Comparison of ENCODE assay signal across 28 cellular contexts in the genomic region with DNA sequence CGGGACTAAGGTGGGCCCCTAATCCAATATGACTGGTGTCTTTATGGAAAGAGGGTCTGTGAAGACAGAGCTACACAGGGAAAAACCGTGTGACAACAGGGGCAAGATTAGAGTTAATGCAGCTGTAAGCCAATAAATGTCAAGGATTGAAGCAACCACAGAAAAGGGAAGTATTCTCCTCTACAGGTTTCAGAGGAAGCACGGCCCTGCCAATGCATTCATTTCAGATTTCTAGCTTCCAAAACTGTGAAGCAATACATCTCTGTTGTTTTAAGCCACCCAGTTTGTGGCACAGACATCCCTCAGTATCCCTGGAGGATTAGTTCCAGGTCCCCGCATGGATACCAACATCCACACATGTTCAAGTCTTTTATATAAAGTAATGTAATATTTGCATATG. TPM values are rescaled to one million over a fixed set of nuclear protein-coding genes. Genes with fewer than 3 reads are reported as not detected.
DNase-seq lines count a peak whose midpoint lies in the region; ATAC-seq, FAIRE-seq and TF ChIP-seq lines count a peak whose summit lies in the region.
"Had no signal": no experiment of that assay in that cellular context is flagged by ENCODE, and none has a peak within 500 bp of the region (broad histone marks: within the 10 kb centered on the region; RNA-seq: fewer than 3 reads in every experiment).

No MANE protein-coding gene starts in this region.

- no peak overlapping the region for H3K27ac Mint-ChIP-seq in activated naive CD4-positive, alpha-beta T cell treated with anti-CD3 and anti-CD28 coated beads, Interleukin-2, amount 10 ng/mL, durations not matched to agents 7 days and 5 days
- H3K27ac Mint-ChIP-seq: CD8-positive, alpha-beta T cell; dendritic cell treated with granulocyte-macrophage colony-stimulating factor and Interleukin-4, amounts not matched to agents 40 ng/mL and 50 ng/mL, for 4 days; IgD-negative memory B cell; stimulated activated naive CD8-positive, alpha-beta T cell treated with anti-CD3 and anti-CD28 coated beads, Interleukin-15, Interleukin-2, amounts not matched to agents 100 ng/mL and 50 ng/mL, for 24 hours; T-helper 1 cell treated with Interleukin-12 subunit alpha and Interleukin-12 subunit beta and Interleukin-4 antibody, amounts not matched to agents 30 μg/mL and 1 μg/mL, for 36 hours had no signal

- RAD21 ChIA-PET in GM12878 (lab: Charles Lee; ENCODE audit: unreplicated experiment): no interaction called here

- intact Hi-C loops in GM12878 (cut with micrococcal nuclease; ENCODE audit: unreplicated experiment): no loop called here

- TF ChIP-seq CTCF in GM20000 (IDR thresholded peaks at IDR 0.05; ENCODE audit: extremely low read depth, missing control alignments) (no peak), GM12878 (IDR thresholded peaks at IDR 0.05 in 2 of 3, conservative IDR thresholded peaks at IDR 0.05 in 1 of 3; ENCODE audit: control insufficient read depth in 2 of 3, extremely low read depth in 1 of 3, insufficient read depth in 1 of 3, low read depth in 3 of 3, low read length in 3 of 3) (no peak), BE2C (IDR thresholded peaks at IDR 0.05; ENCODE audit: low read depth, low read length) (no peak)

- in situ Hi-C loops in GM12878 (cut with MboI): no loop called here

- TF ChIP-seq POLR2A in GM12878 (IDR thresholded peaks at IDR 0.05; ENCODE audit: low read depth, low read length): no peak

- peak; percentile 33; the same call in 2 of the 3 replicates for ATAC-seq in GM12878
- ATAC-seq: CD8-positive, alpha-beta T cell; heart left ventricle; left lung; mucosa of descending colon; Right ventricle myocardium inferior had no signal

- TF ChIP-seq EP300 in GM12878 (IDR thresholded peaks at IDR 0.05; ENCODE audit: borderline replicate concordance in 1 of 2, control insufficient read depth in 1 of 2, low read depth in 2 of 2, low read length in 2 of 2): no peak

- H3K27me3 Mint-ChIP-seq in activated naive CD4-positive, alpha-beta T cell treated with anti-CD3 and anti-CD28 coated beads, Interleukin-2, amount 10 ng/mL, durations not matched to agents 7 days and 5 days: peaks cover 18% of the 10 kb centered on the region
- H3K27me3 Mint-ChIP-seq: stimulated activated naive CD8-positive, alpha-beta T cell treated with anti-CD3 and anti-CD28 coated beads, Interleukin-15, Interleukin-2, amounts not matched to agents 100 ng/mL and 50 ng/mL, for 24 hours had no signal

- H3K4me3 ChIP-seq in BLaER1 treated with 17β-estradiol and CSF1 and Interleukin-3, amounts not matched to agents 10 nM and 100 nM: peak overlapping the region in 6 of 10 experiments; percentile 30 to 54 (median 42); a peak in 6 of 20 replicates
- H3K4me3 ChIP-seq in GM12878 (no peak overlapping the region), BE2C (ENCODE audit: low read depth, low read length) (no peak overlapping the region)
- H3K4me3 ChIP-seq: cardiac muscle cell, heart left ventricle, left lung, mucosa of descending colon, tibial artery had no signal

- H3K9me3 ChIP-seq in BLaER1 treated with 17β-estradiol and CSF1 and Interleukin-3, amounts not matched to agents 10 nM and 100 nM (replicated peaks in 1 of 11): peaks cover 0 to 6% (median under 1%) of the 10 kb centered on the region in 11 experiments; a peak in 11 of 22 replicates
- H3K9me3 ChIP-seq in GM12878 (replicated peaks; ENCODE audit: control insufficient read depth, insufficient read depth, low read length) (no peaks in the 10 kb centered on the region), BE2C (no peaks in the 10 kb centered on the region)
- H3K9me3 ChIP-seq: heart left ventricle, left lung, mucosa of descending colon, tibial artery had no signal

- no TSS peak for BruUV-seq in GM12878 (replicated peaks; lab: Mats Ljungman, UMichigan)

- H3K4me2 ChIP-seq in BLaER1 treated with 17β-estradiol and CSF1 and Interleukin-3, amounts not matched to agents 10 nM and 100 nM: peak overlapping the region; percentile 29 to 95 (median 86); a peak in 21 of 22 replicates
- H3K4me2 ChIP-seq in GM12878 (ENCODE audit: control insufficient read depth, insufficient read depth): no peak overlapping the region

- WGBS in GM12878 (ENCODE audit: insufficient coverage, insufficient replicate concordance, low lambda C conversion rate, missing lambda C conversion rate): 19% methylated on average over 4 of the region's 4 CpGs

- CTCF ChIA-PET in GM12878 (lab: Yijun Ruan, JAX): interaction anchor here (1.2 kb wide), 1 partner anchor 12 kb away, joined by 3 read pairs; no protein-coding TSS in a partner anchor
- CTCF ChIA-PET in activated naive CD4-positive, alpha-beta T cell treated with anti-CD3 and anti-CD28 coated beads, Interleukin-2, amount 10 ng/mL, durations not matched to agents 7 days and 5 days (lab: Charles Lee): no interaction called here

- peak; percentile 40 for DNase-seq in GM20000 (ENCODE audit: low spot score)
- DNase-seq in NCI-H82 treated with DMSO at 0.1 percent for 48 hours (lab: John Stamatoyannopoulos, UW; ENCODE audit: unreplicated experiment): peak; percentile 93
- DNase-seq in GM12878 (ENCODE audit: low read depth, low spot score): no peak
- no peak for DNase-seq in NCI-H146 (lab: John Stamatoyannopoulos, UW)
- DNase-seq in GF-D8 (lab: John Stamatoyannopoulos, UW): no peak
- DNase-seq in activated naive CD4-positive, alpha-beta T cell treated with anti-CD3 and anti-CD28 coated beads, Interleukin-2, amount 10 ng/mL, durations not matched to agents 7 days and 5 days: no peak
- no peak for DNase-seq in BE2C
- DNase-seq: activated CD4-positive, alpha-beta T cell treated with anti-CD3 and anti-CD28 coated beads, Interleukin-2, amount 50 U/mL, for 4 hours; amygdala; CD8-positive, alpha-beta T cell; heart left ventricle; left lung; mucosa of descending colon; NCI-H1048; NCI-H1930; NCI-H345; stimulated activated CD4-positive, alpha-beta T cell treated with anti-CD3 and anti-CD28 coated beads, Interleukin-2, amount 100 ng/mL, for 24 hours; tibial artery had no signal

- H3K79me2 ChIP-seq in GM12878 (ENCODE audit: control insufficient read depth, insufficient read depth, low read length): no peaks in the 10 kb centered on the region

- SMC1A ChIA-PET in GM12878 (lab: Charles Lee; ENCODE audit: uncharacterized antibody, unreplicated experiment): interaction anchor here (0.5 kb wide), 1 partner anchor 101 kb away, joined by 3 read pairs; no protein-coding TSS in a partner anchor

- no peak overlapping the region for H3K4me3 Mint-ChIP-seq in activated naive CD4-positive, alpha-beta T cell treated with anti-CD3 and anti-CD28 coated beads, Interleukin-2, amount 10 ng/mL, durations not matched to agents 7 days and 5 days
- H3K4me3 Mint-ChIP-seq: CD8-positive, alpha-beta T cell; dendritic cell treated with granulocyte-macrophage colony-stimulating factor and Interleukin-4, amounts not matched to agents 40 ng/mL and 50 ng/mL, for 4 days; stimulated activated naive CD8-positive, alpha-beta T cell treated with anti-CD3 and anti-CD28 coated beads, Interleukin-15, Interleukin-2, amounts not matched to agents 100 ng/mL and 50 ng/mL, for 24 hours; T-helper 1 cell treated with Interleukin-12 subunit alpha and Interleukin-12 subunit beta and Interleukin-4 antibody, amounts not matched to agents 30 μg/mL and 1 μg/mL, for 36 hours had no signal

- H3K36me3 Mint-ChIP-seq in activated naive CD4-positive, alpha-beta T cell treated with anti-CD3 and anti-CD28 coated beads, Interleukin-2, amount 10 ng/mL, durations not matched to agents 7 days and 5 days: peaks cover 2% of the 10 kb centered on the region
- H3K36me3 Mint-ChIP-seq: CD8-positive, alpha-beta T cell had no signal

- H3K4me1 ChIP-seq in BLaER1 treated with 17β-estradiol and CSF1 and Interleukin-3, amounts not matched to agents 10 nM and 100 nM: peaks cover 32 to 100% (median 86%) of the 10 kb centered on the region in 10 experiments
- peaks cover 6% of the 10 kb centered on the region; the same call in 1 of the 2 replicates for H3K4me1 ChIP-seq in GM12878 (ENCODE audit: control insufficient read depth, insufficient read depth, low read length)
- peaks cover 6% of the 10 kb centered on the region for H3K4me1 ChIP-seq in BE2C
- H3K4me1 ChIP-seq: heart left ventricle, left lung, tibial artery had no signal

- POLR2A ChIA-PET in GM12878 (lab: Charles Lee): no interaction called here

- peak overlapping the region in 10 of 11 experiments; percentile 4 to 88 (median 82); a peak in 18 of 22 replicates for H3K27ac ChIP-seq in BLaER1 treated with 17β-estradiol and CSF1 and Interleukin-3, amounts not matched to agents 10 nM and 100 nM
- no peak overlapping the region for H3K27ac ChIP-seq in GM12878 (ENCODE audit: control insufficient read depth, insufficient read depth)
- H3K27ac ChIP-seq: cardiac muscle cell, heart left ventricle, left lung, tibial artery, VCaP had no signal

- peaks cover 37% of the 10 kb centered on the region for H3K4me1 Mint-ChIP-seq in activated naive CD4-positive, alpha-beta T cell treated with anti-CD3 and anti-CD28 coated beads, Interleukin-2, amount 10 ng/mL, durations not matched to agents 7 days and 5 days

- H3K9ac ChIP-seq in BLaER1 treated with 17β-estradiol and CSF1 and Interleukin-3, amounts not matched to agents 10 nM and 100 nM: peak overlapping the region in 8 of 11 experiments; percentile 56 to 80 (median 70); a peak in 16 of 22 replicates
- H3K9ac ChIP-seq in GM12878 (ENCODE audit: control insufficient read depth, insufficient read depth, low read length): no peak overlapping the region

- H3K9me3 Mint-ChIP-seq in activated naive CD4-positive, alpha-beta T cell treated with anti-CD3 and anti-CD28 coated beads, Interleukin-2, amount 10 ng/mL, durations not matched to agents 7 days and 5 days: peaks cover 2% of the 10 kb centered on the region
- H3K9me3 Mint-ChIP-seq: dendritic cell treated with granulocyte-macrophage colony-stimulating factor and Interleukin-4, amounts not matched to agents 40 ng/mL and 50 ng/mL, for 4 days; IgD-negative memory B cell; stimulated activated naive CD8-positive, alpha-beta T cell treated with anti-CD3 and anti-CD28 coated beads, Interleukin-15, Interleukin-2, amounts not matched to agents 100 ng/mL and 50 ng/mL, for 24 hours had no signal

- H2AFZ ChIP-seq in GM12878 (ENCODE audit: control insufficient read depth, low read depth, low read length): no peak overlapping the region

- TF ChIP-seq RAD21 in GM12878 (IDR thresholded peaks at IDR 0.05; ENCODE audit: insufficient read depth, low read depth, low read length): no peak

- no peaks in the 10 kb centered on the region for H4K20me1 ChIP-seq in BLaER1 treated with 17β-estradiol and CSF1 and Interleukin-3, amounts not matched to agents 10 nM and 100 nM
- no peaks in the 10 kb centered on the region for H4K20me1 ChIP-seq in GM12878 (ENCODE audit: control insufficient read depth, insufficient read depth)

- no peaks in the 10 kb centered on the region for H3K27me3 ChIP-seq in BLaER1 treated with 17β-estradiol and CSF1 and Interleukin-3, amounts not matched to agents 10 nM and 100 nM
- no peaks in the 10 kb centered on the region for H3K27me3 ChIP-seq in GM12878 (replicated peaks in 1 of 2; ENCODE audit: control insufficient read depth in 2 of 2, insufficient read depth in 2 of 2, low read length in 1 of 2)
- H3K27me3 ChIP-seq in BE2C: no peaks in the 10 kb centered on the region
- H3K27me3 ChIP-seq: cardiac muscle cell, left lung, tibial artery had no signal

- peaks cover 0 to under 1% (median 0%) of the 10 kb centered on the region in 11 experiments; a peak in 1 of 22 replicates for H3K36me3 ChIP-seq in BLaER1 treated with 17β-estradiol and CSF1 and Interleukin-3, amounts not matched to agents 10 nM and 100 nM
- H3K36me3 ChIP-seq in GM12878 (ENCODE audit: control insufficient read depth in 2 of 2, insufficient read depth in 2 of 2, low read length in 1 of 2) (no peaks in the 10 kb centered on the region), BE2C (no peaks in the 10 kb centered on the region)
- H3K36me3 ChIP-seq: cardiac muscle cell, heart left ventricle, left lung, tibial artery had no signal

- no peak for FAIRE-seq in GM12878 (lab: Jason Lieb, UNC)

RNA-seq across cellular contexts. Expression of a gene that starts 48.8 kb away (rescaled TPM):
- total RNA-seq in GM12878 (2013; cell fraction: nucleolus; rRNA removed): not detected in 2 replicates
- not detected in 2 replicates for total RNA-seq in GM12878 (2014; rRNA removed)
- not detected in 2 replicates for total RNA-seq in GM12878 (2014; rRNA removed; fragmentation: Illumina TruSeq; extraction: Trizol)
- 0.37 TPM in 1 of 2 replicates, not detected in the other for total RNA-seq in GM12878 (2021)
- not detected for polyA plus RNA-seq in GM12878 (2011; ENCODE audit: low read depth)
- not detected in 2 replicates for polyA plus RNA-seq in GM12878 (2011; rRNA removed)
- polyA plus RNA-seq in GM12878 (2011; cell fraction: cytosol; rRNA removed): not detected in 2 replicates
- polyA plus RNA-seq in GM12878 (2011; cell fraction: nucleus; rRNA removed): not detected in 2 replicates
- polyA plus RNA-seq in GM12878 (2012): not detected in 2 replicates
- not detected in 2 replicates for polyA plus RNA-seq in GM12878 (2014; fragmentation: Illumina TruSeq; extraction: Trizol)
- polyA plus RNA-seq in GM12878 (2014; fragmentation: Nextera tagmentation; extraction: Ambion mirVana): not detected
- polyA plus RNA-seq in GM12878 (2014; rRNA removed): not detected in 2 replicates
- not detected for polyA plus RNA-seq in GM12878 (2016; fragmentation: Nextera tagmentation; extraction: Ambion mirVana)
- polyA minus RNA-seq in GM12878 (2011; rRNA and poly(A)+ RNA removed): not detected in 2 replicates
- not detected in 2 replicates for polyA minus RNA-seq in GM12878 (2011; cell fraction: cytosol; rRNA and poly(A)+ RNA removed)
- polyA minus RNA-seq in GM12878 (2011; cell fraction: nucleus; rRNA and poly(A)+ RNA removed): not detected in 2 replicates
- polyA plus RNA-seq in BE2C (2012; ENCODE audit: insufficient read depth, insufficient read length, low read depth): not detected
- total RNA-seq: cardiac muscle cell; CD8-positive, alpha-beta T cell; heart left ventricle; left lung; mucosa of descending colon; pulmonary artery endothelial cell; Right ventricle myocardium inferior; skeletal muscle tissue had no signal
- polyA plus RNA-seq: cardiac muscle cell, heart left ventricle, IgD-negative memory B cell had no signal

Comparison
In these comparisons a context has a peak if more than half of its experiments do, and no peak if none do; other contexts are left out.
1. H3K4me3 ChIP-seq: peak in BLaER1 treated with 17β-estradiol and CSF1 and Interleukin-3, amounts not matched to agents 10 nM and 100 nM (6 of 10); none in GM12878 (single experiment) and BE2C (single experiment).
2. DNase-seq: peak in GM20000 (single experiment) and NCI-H82 treated with DMSO at 0.1 percent for 48 hours (single experiment); none in GM12878 (single experiment), NCI-H146 (single experiment), GF-D8 (single experiment), activated naive CD4-positive, alpha-beta T cell treated with anti-CD3 and anti-CD28 coated beads, Interleukin-2, amount 10 ng/mL, durations not matched to agents 7 days and 5 days (single experiment) and BE2C (single experiment).